ENCODE assay signal across 28 cellular contexts in the genomic region with DNA sequence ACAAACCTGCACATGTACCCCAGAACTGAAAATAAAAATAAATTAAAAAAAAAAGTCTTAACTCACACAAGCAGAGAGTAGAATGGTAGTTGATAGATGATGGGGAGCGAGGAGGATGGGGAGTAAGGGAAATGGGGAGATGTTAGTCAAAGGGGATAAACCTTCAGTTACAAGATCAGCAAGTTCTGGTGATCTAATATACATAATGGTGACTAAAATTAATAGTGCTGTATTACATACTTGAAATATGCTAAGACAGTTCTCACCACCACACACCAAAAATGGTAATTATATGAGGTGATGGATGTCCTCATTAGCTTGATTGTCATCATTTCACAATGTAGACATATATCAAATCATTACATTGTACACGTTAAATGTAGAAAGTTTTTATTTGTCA. TPM values are rescaled to one million over a fixed set of nuclear protein-coding genes. Genes with fewer than 3 reads are reported as not detected.
DNase-seq lines count a peak whose midpoint lies in the region; ATAC-seq and TF ChIP-seq lines count a peak whose summit lies in the region.
"Had no signal": no experiment of that assay in that cellular context is flagged by ENCODE, and none has a peak within 500 bp of the region (broad histone marks: within the 10 kb centered on the region; RNA-seq: fewer than 3 reads in every experiment).

No MANE protein-coding gene starts in this region.

- peaks cover 6% of the 10 kb centered on the region for H3K9me3 Mint-ChIP-seq in activated CD8-positive, alpha-beta T cell treated with anti-CD3 and anti-CD28 coated beads for 36 hours
- H3K9me3 Mint-ChIP-seq in activated CD8-positive, alpha-beta T cell treated with anti-CD3 and anti-CD28 coated beads, Interleukin-2, amount 10 ng/mL, durations not matched to agents 7 days and 5 days (ENCODE audit: insufficient read depth), result no peaks in the 10 kb centered on the region
- H3K9me3 Mint-ChIP-seq in CD8-positive, alpha-beta T cell, result no peaks in the 10 kb centered on the region
- H3K9me3 Mint-ChIP-seq in stimulated activated effector memory CD8-positive, alpha-beta T cell treated with anti-CD3 and anti-CD28 coated beads, Interleukin-12 subunit alpha, Interleukin-12 subunit beta, amount 100 ng/mL, for 72 hours, result peaks cover 5% of the 10 kb centered on the region
- H3K9me3 Mint-ChIP-seq: HFFc6 had no signal

- H3K27ac Mint-ChIP-seq in activated CD8-positive, alpha-beta T cell treated with anti-CD3 and anti-CD28 coated beads for 36 hours, result peak overlapping the region; percentile 58
- no peak overlapping the region for H3K27ac Mint-ChIP-seq in activated CD8-positive, alpha-beta T cell treated with anti-CD3 and anti-CD28 coated beads, Interleukin-2, amount 10 ng/mL, durations not matched to agents 7 days and 5 days
- peak overlapping the region; percentile 24 for H3K27ac Mint-ChIP-seq in CD8-positive, alpha-beta T cell
- H3K27ac Mint-ChIP-seq in stimulated activated effector memory CD8-positive, alpha-beta T cell treated with anti-CD3 and anti-CD28 coated beads, Interleukin-12 subunit alpha, Interleukin-12 subunit beta, amount 100 ng/mL, for 72 hours, result peak overlapping the region; percentile 23
- H3K27ac Mint-ChIP-seq: activated CD8-positive, alpha-beta memory T cell treated with anti-CD3 and anti-CD28 coated beads, Interleukin-2, amount 10 ng/mL, durations not matched to agents 7 days and 5 days; HFFc6 had no signal

- no peak overlapping the region for H3K27ac ChIP-seq in CD8-positive, alpha-beta T cell (ENCODE audit: low read depth, low read length)
- H3K27ac ChIP-seq: tibial artery had no signal

- CTCF ChIA-PET in activated CD8-positive, alpha-beta T cell treated with anti-CD3 and anti-CD28 coated beads for 36 hours (lab: Charles Lee), result no interaction called here
- CTCF ChIA-PET in activated CD8-positive, alpha-beta T cell treated with anti-CD3 and anti-CD28 coated beads, Interleukin-2, amount 10 ng/mL, durations not matched to agents 7 days and 5 days (lab: Charles Lee), result no interaction called here
- CTCF ChIA-PET in CD8-positive, alpha-beta T cell (lab: Charles Lee), result no interaction called here

- peak; percentile 28 for DNase-seq in activated CD8-positive, alpha-beta T cell treated with anti-CD3 and anti-CD28 coated beads for 36 hours
- no peak for DNase-seq in activated CD8-positive, alpha-beta T cell treated with anti-CD3 and anti-CD28 coated beads, Interleukin-2, amount 10 ng/mL, durations not matched to agents 7 days and 5 days
- no peak for DNase-seq in CD8-positive, alpha-beta T cell
- no peak for DNase-seq in stimulated activated effector memory CD8-positive, alpha-beta T cell treated with anti-CD3 and anti-CD28 coated beads, Interleukin-12 subunit alpha, Interleukin-12 subunit beta, amount 100 ng/mL, for 72 hours (ENCODE audit: low spot score in 2 of 2)
- no peak for DNase-seq in dermis blood vessel endothelial cell
- DNase-seq: activated CD8-positive, alpha-beta memory T cell treated with anti-CD3 and anti-CD28 coated beads, Interleukin-2, amount 10 ng/mL, durations not matched to agents 7 days and 5 days; activated effector memory CD4-positive, alpha-beta T cell treated with anti-CD3 and anti-CD28 coated beads, Interleukin-2, amount 50 U/mL, for 16 hours; amygdala; BE2C; COR-L47; effector memory CD4-positive, alpha-beta T cell; GOT3; HFFc6; Kasumi-1; kidney; midbrain; naive thymus-derived CD4-positive, alpha-beta T cell; NCI-H146; NCI-H446 treated with DMSO at 0.1 percent for 48 hours; NCI-H82; occipital lobe; stimulated activated CD4-positive, alpha-beta T cell treated with anti-CD3 and anti-CD28 coated beads, Interleukin-15, amount 100 ng/mL, for 24 hours; tibial artery had no signal

- ATAC-seq in activated CD8-positive, alpha-beta T cell treated with anti-CD3 and anti-CD28 coated beads for 36 hours, result peak; percentile 41
- ATAC-seq in activated CD8-positive, alpha-beta T cell treated with anti-CD3 and anti-CD28 coated beads, Interleukin-2, amount 10 ng/mL, durations not matched to agents 7 days and 5 days, result no peak
- ATAC-seq in CD8-positive, alpha-beta T cell, result no peak
- peak; percentile 42 for ATAC-seq in HG02870 (IDR thresholded peaks at IDR 0.05; ENCODE audit: unreplicated experiment)
- peak; percentile 90 for ATAC-seq in stimulated activated effector memory CD8-positive, alpha-beta T cell treated with anti-CD3 and anti-CD28 coated beads, Interleukin-12 subunit alpha, Interleukin-12 subunit beta, amount 100 ng/mL, for 72 hours
- ATAC-seq in HG03378 (IDR thresholded peaks at IDR 0.05; ENCODE audit: unreplicated experiment), result no peak
- no peak for ATAC-seq in HG03571 (IDR thresholded peaks at IDR 0.05; ENCODE audit: unreplicated experiment)
- ATAC-seq: activated CD8-positive, alpha-beta memory T cell treated with anti-CD3 and anti-CD28 coated beads, Interleukin-2, amount 10 ng/mL, durations not matched to agents 7 days and 5 days; naive thymus-derived CD4-positive, alpha-beta T cell had no signal

- H3K4me3 ChIP-seq in CD8-positive, alpha-beta T cell (ENCODE audit: low read depth, low read length), result no peak overlapping the region
- H3K4me3 ChIP-seq: tibial artery had no signal

- H3K27me3 ChIP-seq in CD8-positive, alpha-beta T cell (ENCODE audit: insufficient read depth, low read length), result no peaks in the 10 kb centered on the region
- H3K27me3 ChIP-seq: BE2C had no signal

- intact Hi-C loops in activated CD8-positive, alpha-beta T cell treated with anti-CD3 and anti-CD28 coated beads for 36 hours (cut with micrococcal nuclease), result no loop called here
- intact Hi-C loops in CD8-positive, alpha-beta T cell (cut with DNase I, micrococcal nuclease), result loop anchor here in 1 of 2 experiments (5.0 kb wide), 2 partner anchors 42 to 217 kb away; no protein-coding TSS in a partner anchor

- no peak for TF ChIP-seq CTCF in activated CD8-positive, alpha-beta T cell treated with anti-CD3 and anti-CD28 coated beads for 36 hours (IDR thresholded peaks at IDR 0.05)
- no peak for TF ChIP-seq CTCF in CD8-positive, alpha-beta T cell (IDR thresholded peaks at IDR 0.05)

- peaks cover 15% of the 10 kb centered on the region for H3K4me1 ChIP-seq in CD8-positive, alpha-beta T cell (ENCODE audit: insufficient read depth, low read length)

- no peaks in the 10 kb centered on the region for H3K9me3 ChIP-seq in CD8-positive, alpha-beta T cell (ENCODE audit: low read length)
- H3K9me3 ChIP-seq: BE2C, tibial artery had no signal

- POLR2A ChIA-PET in activated CD8-positive, alpha-beta T cell treated with anti-CD3 and anti-CD28 coated beads for 36 hours (lab: Charles Lee), result no interaction called here
- POLR2A ChIA-PET in activated CD8-positive, alpha-beta T cell treated with anti-CD3 and anti-CD28 coated beads, Interleukin-2, amount 10 ng/mL, durations not matched to agents 7 days and 5 days (lab: Charles Lee), result no interaction called here
- POLR2A ChIA-PET in CD8-positive, alpha-beta T cell (lab: Charles Lee), result no interaction called here

- no peaks in the 10 kb centered on the region for H3K36me3 ChIP-seq in CD8-positive, alpha-beta T cell (ENCODE audit: insufficient read depth, low read length)
- H3K36me3 ChIP-seq: BE2C, tibial artery had no signal

- H3K4me1 Mint-ChIP-seq in activated CD8-positive, alpha-beta T cell treated with anti-CD3 and anti-CD28 coated beads for 36 hours (ENCODE audit: low read depth), result peaks cover 38% of the 10 kb centered on the region
- H3K4me1 Mint-ChIP-seq in activated CD8-positive, alpha-beta T cell treated with anti-CD3 and anti-CD28 coated beads, Interleukin-2, amount 10 ng/mL, durations not matched to agents 7 days and 5 days (ENCODE audit: low read depth), result peaks cover 26% of the 10 kb centered on the region
- H3K4me1 Mint-ChIP-seq in CD8-positive, alpha-beta T cell (ENCODE audit: low read depth), result peaks cover 20% of the 10 kb centered on the region
- H3K4me1 Mint-ChIP-seq in stimulated activated effector memory CD8-positive, alpha-beta T cell treated with anti-CD3 and anti-CD28 coated beads, Interleukin-12 subunit alpha, Interleukin-12 subunit beta, amount 100 ng/mL, for 72 hours, result peaks cover 16% of the 10 kb centered on the region

- peaks cover 11% of the 10 kb centered on the region for H3K27me3 Mint-ChIP-seq in activated CD8-positive, alpha-beta T cell treated with anti-CD3 and anti-CD28 coated beads for 36 hours
- H3K27me3 Mint-ChIP-seq in activated CD8-positive, alpha-beta T cell treated with anti-CD3 and anti-CD28 coated beads, Interleukin-2, amount 10 ng/mL, durations not matched to agents 7 days and 5 days (ENCODE audit: low read depth), result peaks cover 22% of the 10 kb centered on the region
- H3K27me3 Mint-ChIP-seq in CD8-positive, alpha-beta T cell (ENCODE audit: low read depth), result peaks cover 4% of the 10 kb centered on the region

- no peak overlapping the region for H3K4me3 Mint-ChIP-seq in activated CD8-positive, alpha-beta T cell treated with anti-CD3 and anti-CD28 coated beads for 36 hours
- no peak overlapping the region for H3K4me3 Mint-ChIP-seq in activated CD8-positive, alpha-beta T cell treated with anti-CD3 and anti-CD28 coated beads, Interleukin-2, amount 10 ng/mL, durations not matched to agents 7 days and 5 days
- no peak overlapping the region for H3K4me3 Mint-ChIP-seq in CD8-positive, alpha-beta T cell
- H3K4me3 Mint-ChIP-seq in stimulated activated effector memory CD8-positive, alpha-beta T cell treated with anti-CD3 and anti-CD28 coated beads, Interleukin-12 subunit alpha, Interleukin-12 subunit beta, amount 100 ng/mL, for 72 hours, result peak overlapping the region; percentile 19
- H3K4me3 Mint-ChIP-seq: activated CD8-positive, alpha-beta memory T cell treated with anti-CD3 and anti-CD28 coated beads, Interleukin-2, amount 10 ng/mL, durations not matched to agents 7 days and 5 days; HFFc6; naive thymus-derived CD4-positive, alpha-beta T cell had no signal

- H3K36me3 Mint-ChIP-seq in activated CD8-positive, alpha-beta T cell treated with anti-CD3 and anti-CD28 coated beads for 36 hours (ENCODE audit: low read depth), result no peaks in the 10 kb centered on the region
- H3K36me3 Mint-ChIP-seq in activated CD8-positive, alpha-beta T cell treated with anti-CD3 and anti-CD28 coated beads, Interleukin-2, amount 10 ng/mL, durations not matched to agents 7 days and 5 days (ENCODE audit: low read depth), result no peaks in the 10 kb centered on the region
- H3K36me3 Mint-ChIP-seq in CD8-positive, alpha-beta T cell, result no peaks in the 10 kb centered on the region
- no peaks in the 10 kb centered on the region for H3K36me3 Mint-ChIP-seq in stimulated activated effector memory CD8-positive, alpha-beta T cell treated with anti-CD3 and anti-CD28 coated beads, Interleukin-12 subunit alpha, Interleukin-12 subunit beta, amount 100 ng/mL, for 72 hours
- H3K36me3 Mint-ChIP-seq: activated CD8-positive, alpha-beta memory T cell treated with anti-CD3 and anti-CD28 coated beads, Interleukin-2, amount 10 ng/mL, durations not matched to agents 7 days and 5 days had no signal

RNA-seq across cellular contexts. Expression of a gene that starts 3.2 kb away (rescaled TPM):
- 1 to 10 TPM in 1 of 2 experiments, under 1 TPM in 1; 0.49 to 1.4 TPM for total RNA-seq in activated CD8-positive, alpha-beta T cell treated with anti-CD3 and anti-CD28 coated beads for 36 hours
- under 1 TPM; 0.84 to 0.91 TPM for total RNA-seq in activated CD8-positive, alpha-beta T cell treated with anti-CD3 and anti-CD28 coated beads, Interleukin-2, amount 10 ng/mL, durations not matched to agents 7 days and 5 days
- 1 to 10 TPM; 5.5 to 8.8 TPM for total RNA-seq in CD8-positive, alpha-beta T cell
- 0.05 TPM in 1 of 2 replicates, not detected in the other for total RNA-seq in dermis blood vessel endothelial cell
- total RNA-seq: epithelial cell of proximal tubule, HFFc6, pulmonary artery endothelial cell had no signal

Comparison
In these comparisons a context has a peak if more than half of its experiments do, and no peak if none do; other contexts are left out.
1. ATAC-seq: peak in activated CD8-positive, alpha-beta T cell treated with anti-CD3 and anti-CD28 coated beads for 36 hours (single experiment), HG02870 (single experiment) and stimulated activated effector memory CD8-positive, alpha-beta T cell treated with anti-CD3 and anti-CD28 coated beads, Interleukin-12 subunit alpha, Interleukin-12 subunit beta, amount 100 ng/mL, for 72 hours (single experiment); none in activated CD8-positive, alpha-beta T cell treated with anti-CD3 and anti-CD28 coated beads, Interleukin-2, amount 10 ng/mL, durations not matched to agents 7 days and 5 days (single experiment), CD8-positive, alpha-beta T cell (single experiment), HG03378 (single experiment) and HG03571 (single experiment).